20 cellular contexts compared by ENCODE assay signal in the genomic region with DNA sequence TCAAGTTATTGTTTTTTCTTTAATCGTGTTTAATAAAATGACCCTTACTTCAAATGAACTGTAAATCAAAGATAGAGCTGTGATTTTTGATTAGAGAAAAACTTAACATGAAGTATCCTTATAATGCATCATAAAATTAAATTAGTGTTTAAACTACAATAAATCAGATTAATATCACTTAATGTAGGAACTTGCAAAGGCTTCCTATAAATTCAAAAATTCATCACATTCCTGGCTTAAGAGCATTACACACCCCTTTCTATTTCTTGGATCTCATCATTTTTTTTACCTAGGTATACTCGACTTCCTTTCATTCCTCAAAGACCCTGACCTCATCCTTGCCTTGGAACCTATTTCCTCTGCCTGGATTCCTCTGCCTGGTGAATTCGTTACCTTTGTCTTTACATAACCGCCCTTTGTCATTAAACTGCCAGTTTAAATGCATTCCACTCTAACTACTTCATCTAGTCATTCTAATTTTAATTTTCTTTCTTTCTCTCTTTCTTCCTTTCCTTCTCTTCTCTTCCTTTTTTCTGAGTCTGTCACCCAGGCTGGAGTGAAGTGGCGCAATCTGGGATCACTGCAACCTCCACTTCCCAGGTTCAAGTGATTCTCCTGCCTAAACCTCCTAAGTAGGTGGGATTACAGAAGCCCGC.
"Had no signal": no experiment of that assay in that cellular context is flagged by ENCODE, and none has a peak within 500 bp of the region (broad histone marks: within the 10 kb centered on the region; RNA-seq: fewer than 3 reads in every experiment).

No MANE protein-coding gene starts in this region.

- H3K4me2 ChIP-seq: smooth muscle cell had no signal

- H3K9me3 ChIP-seq: breast epithelium, esophagus muscularis mucosa, pancreas, right lobe of liver, thyroid gland had no signal

- H3K36me3 Mint-ChIP-seq: activated naive CD4-positive, alpha-beta T cell treated with anti-CD3 and anti-CD28 coated beads, Interleukin-2, amount 50 U/mL, for 24 hours; memory B cell; naive thymus-derived CD4-positive, alpha-beta T cell; stimulated activated memory B cell treated with anti-CD40 and anti-IgM and Interleukin-4, amounts not matched to agents 10 μg/mL and 1 μg/mL and 100 μg/mL, for 72 hours had no signal

- H3K4me3 ChIP-seq: breast epithelium, coronary artery, esophagus muscularis mucosa, pancreas, right lobe of liver, smooth muscle cell, thyroid gland had no signal

- H3K4me3 Mint-ChIP-seq: activated naive CD4-positive, alpha-beta T cell treated with anti-CD3 and anti-CD28 coated beads, Interleukin-2, amount 50 U/mL, for 24 hours; immature natural killer cell; memory B cell; naive thymus-derived CD4-positive, alpha-beta T cell; stimulated activated memory B cell treated with anti-CD40 and anti-IgM and Interleukin-4, amounts not matched to agents 10 μg/mL and 1 μg/mL and 100 μg/mL, for 72 hours; T-helper 17 cell had no signal

- H3K4me1 ChIP-seq: breast epithelium, esophagus muscularis mucosa, pancreas, right lobe of liver, thyroid gland had no signal

- H3K27ac ChIP-seq: breast epithelium, coronary artery, esophagus muscularis mucosa, pancreas, right lobe of liver, thyroid gland, WERI-Rb-1 had no signal

- H3K9me3 Mint-ChIP-seq: activated naive CD4-positive, alpha-beta T cell treated with anti-CD3 and anti-CD28 coated beads, Interleukin-2, amount 50 U/mL, for 24 hours; memory B cell; stimulated activated memory B cell treated with anti-CD40 and anti-IgM and Interleukin-4, amounts not matched to agents 10 μg/mL and 1 μg/mL and 100 μg/mL, for 72 hours had no signal

- H3K4me1 Mint-ChIP-seq: activated naive CD4-positive, alpha-beta T cell treated with anti-CD3 and anti-CD28 coated beads, Interleukin-2, amount 50 U/mL, for 24 hours; immature natural killer cell; memory B cell; naive thymus-derived CD4-positive, alpha-beta T cell; stimulated activated memory B cell treated with anti-CD40 and anti-IgM and Interleukin-4, amounts not matched to agents 10 μg/mL and 1 μg/mL and 100 μg/mL, for 72 hours; T-helper 17 cell had no signal

- H3K27me3 ChIP-seq: breast epithelium, esophagus muscularis mucosa, pancreas, right lobe of liver, thyroid gland had no signal

- FAIRE-seq: astrocyte, pancreas had no signal

- H3K27ac Mint-ChIP-seq: activated naive CD4-positive, alpha-beta T cell treated with anti-CD3 and anti-CD28 coated beads, Interleukin-2, amount 50 U/mL, for 24 hours; immature natural killer cell; memory B cell; naive thymus-derived CD4-positive, alpha-beta T cell; stimulated activated memory B cell treated with anti-CD40 and anti-IgM and Interleukin-4, amounts not matched to agents 10 μg/mL and 1 μg/mL and 100 μg/mL, for 72 hours; T-helper 17 cell had no signal

- DNase-seq: activated CD4-positive, alpha-beta T cell treated with anti-CD3 and anti-CD28 coated beads, Interleukin-2, amount 50 U/mL, for 4 hours; activated gamma-delta T cell; immature natural killer cell; kidney glomerular epithelial cell; left ventricle myocardium superior; naive thymus-derived CD4-positive, alpha-beta T cell; pancreas; right lobe of liver; stimulated activated CD4-positive, alpha-beta T cell treated with anti-CD3 and anti-CD28 coated beads, Interleukin-4, amount 100 ng/mL, for 24 hours; T-helper 17 cell; thyroid gland; WERI-Rb-1 had no signal

- ATAC-seq: left ventricle myocardium superior; naive thymus-derived CD4-positive, alpha-beta T cell; pancreas; right lobe of liver; stimulated activated memory B cell treated with anti-CD40 and anti-IgM and Interleukin-4, amounts not matched to agents 10 μg/mL and 1 μg/mL and 100 μg/mL, for 72 hours; T-helper 17 cell had no signal

- H3K27me3 Mint-ChIP-seq: memory B cell; naive thymus-derived CD4-positive, alpha-beta T cell; stimulated activated memory B cell treated with anti-CD40 and anti-IgM and Interleukin-4, amounts not matched to agents 10 μg/mL and 1 μg/mL and 100 μg/mL, for 72 hours; T-helper 17 cell had no signal

- H3K36me3 ChIP-seq: breast epithelium, esophagus muscularis mucosa, pancreas, right lobe of liver, thyroid gland, WERI-Rb-1 had no signal
